ENCODE assay signal across 21 cellular contexts in the genomic region with DNA sequence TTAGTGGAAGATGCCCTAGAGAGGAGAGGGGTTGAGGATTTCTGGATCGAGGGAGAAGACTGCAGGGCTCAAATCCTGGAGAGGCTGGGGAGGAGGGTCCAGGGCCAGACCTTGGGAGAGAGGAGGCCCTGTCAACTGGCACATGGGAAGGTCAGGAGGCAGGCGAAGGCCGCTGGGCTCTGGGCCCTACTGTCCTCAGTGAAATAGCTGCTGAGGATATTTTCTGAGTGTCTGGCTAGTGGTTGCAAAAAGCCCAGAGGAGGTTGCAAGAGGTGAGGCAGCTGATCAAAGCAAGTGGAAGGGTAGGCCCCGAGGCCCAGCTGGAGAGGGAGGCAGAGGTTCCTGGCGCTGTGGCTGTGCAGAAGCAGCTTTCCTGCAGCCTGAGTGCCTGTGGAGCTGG.
DNase-seq lines count a peak whose midpoint lies in the region; ATAC-seq and TF ChIP-seq lines count a peak whose summit lies in the region.
"Had no signal": no experiment of that assay in that cellular context is flagged by ENCODE, and none has a peak within 500 bp of the region (broad histone marks: within the 10 kb centered on the region; RNA-seq: fewer than 3 reads in every experiment).

No MANE protein-coding gene starts in this region.

- no peaks in the 10 kb centered on the region for H3K36me3 Mint-ChIP-seq in type B pancreatic cell
- no peaks in the 10 kb centered on the region for H3K36me3 Mint-ChIP-seq in activated T-helper 2 cell treated with anti-CD3 and anti-CD28 coated beads, Interferon-gamma antibody, Interleukin-2, Interleukin-4, amounts not matched to agents 10 μg/mL and 5 μg/mL and 100 μg/mL, durations not matched to agents 14 hours and 24 hours and 36 hours (ENCODE audit: low read depth)

- H3K4me3 ChIP-seq in liver (ENCODE audit: low read depth in 1 of 3, low read length in 3 of 3) = no peak overlapping the region
- H3K4me3 ChIP-seq: K562, lower lobe of right lung had no signal

- peaks cover 52% of the 10 kb centered on the region for H3K4me1 Mint-ChIP-seq in stimulated activated naive CD8-positive, alpha-beta T cell treated with anti-CD3 and anti-CD28 coated beads, Interleukin-15, amount 100 ng/mL, for 72 hours
- H3K4me1 Mint-ChIP-seq in type B pancreatic cell (ENCODE audit: unreplicated experiment) = peaks cover 48% of the 10 kb centered on the region
- H3K4me1 Mint-ChIP-seq in activated T-helper 2 cell treated with anti-CD3 and anti-CD28 coated beads, Interferon-gamma antibody, Interleukin-2, Interleukin-4, amounts not matched to agents 10 μg/mL and 5 μg/mL and 100 μg/mL, durations not matched to agents 14 hours and 24 hours and 36 hours (ENCODE audit: low read depth) = peaks cover 44% of the 10 kb centered on the region

- H3K27ac Mint-ChIP-seq in stimulated activated naive CD8-positive, alpha-beta T cell treated with anti-CD3 and anti-CD28 coated beads, Interleukin-15, amount 100 ng/mL, for 72 hours = peak overlapping the region; percentile 22
- peak overlapping the region; percentile 50 for H3K27ac Mint-ChIP-seq in type B pancreatic cell
- no peak overlapping the region for H3K27ac Mint-ChIP-seq in activated T-helper 2 cell treated with anti-CD3 and anti-CD28 coated beads, Interferon-gamma antibody, Interleukin-2, Interleukin-4, amounts not matched to agents 10 μg/mL and 5 μg/mL and 100 μg/mL, durations not matched to agents 14 hours and 24 hours and 36 hours

- intact Hi-C loops in activated T-helper 2 cell treated with anti-CD3 and anti-CD28 coated beads, Interferon-gamma antibody, Interleukin-2, Interleukin-4, amounts not matched to agents 10 μg/mL and 5 μg/mL and 100 μg/mL, durations not matched to agents 14 hours and 24 hours and 36 hours (cut with micrococcal nuclease) = no loop called here

- TF ChIP-seq RAD21 in liver (IDR thresholded peaks at IDR 0.05) = no peak

- TF ChIP-seq CTCF in liver (IDR thresholded peaks at IDR 0.05; ENCODE audit: low read depth, low read length, missing input control) (no peak), type B pancreatic cell (conservative IDR thresholded peaks at IDR 0.05) (no peak)

- DNase-seq in DMS 273 (lab: John Stamatoyannopoulos, UW; ENCODE audit: unreplicated experiment) (peak; percentile 17), DMS 273 treated with DMSO at 0.1 percent for 48 hours (lab: John Stamatoyannopoulos, UW) (no peak), type B pancreatic cell (ENCODE audit: extremely low spot score, unreplicated experiment) (no peak)
- DNase-seq in stimulated activated naive CD8-positive, alpha-beta T cell treated with anti-CD3 and anti-CD28 coated beads, Interleukin-15, amount 100 ng/mL, for 72 hours = no peak
- DNase-seq in stimulated activated naive CD8-positive, alpha-beta T cell treated with anti-CD3 and anti-CD28 coated beads, Interleukin-15, Interleukin-2, amounts not matched to agents 100 U/mL and 50 U/mL, for 24 hours = no peak
- no peak for DNase-seq in stimulated activated CD4-positive, alpha-beta T cell treated with anti-CD3 and anti-CD28 coated beads, Interleukin-2, amount 100 ng/mL, for 48 hours
- no peak for DNase-seq in activated T-helper 2 cell treated with anti-CD3 and anti-CD28 coated beads, Interferon-gamma antibody, Interleukin-2, Interleukin-4, amounts not matched to agents 10 μg/mL and 5 μg/mL and 100 μg/mL, durations not matched to agents 14 hours and 24 hours and 36 hours (ENCODE audit: low spot score)
- DNase-seq: activated CD4-positive, alpha-beta T cell treated with anti-CD3 and anti-CD28 coated beads for 48 hours; activated naive CD4-positive, alpha-beta T cell treated with Interleukin-2 at 50 U/mL for 16 hours; effector CD4-positive, alpha-beta T cell; EL; islet precursor cell; lower lobe of right lung; NCI-H1694 treated with DMSO at 0.1 percent for 48 hours; NCI-H774; stimulated activated CD4-positive, alpha-beta T cell treated with anti-CD3 and anti-CD28 coated beads, Interleukin-12 subunit alpha, Interleukin-12 subunit beta, amount 100 ng/mL, for 4 hours; trophoblast cell had no signal

- peak overlapping the region; percentile 22 to 65 for H3K9ac ChIP-seq in liver (ENCODE audit: low read depth in 1 of 2, low read length in 2 of 2)

- H3K4me1 ChIP-seq in liver (ENCODE audit: control insufficient read depth in 4 of 4, insufficient read depth in 4 of 4, low read length in 3 of 4) = peaks cover 20 to 57% (median 43%) of the 10 kb centered on the region in 4 donors

- no peaks in the 10 kb centered on the region for H3K27me3 Mint-ChIP-seq in stimulated activated naive CD8-positive, alpha-beta T cell treated with anti-CD3 and anti-CD28 coated beads, Interleukin-15, amount 100 ng/mL, for 72 hours
- H3K27me3 Mint-ChIP-seq in type B pancreatic cell = peaks cover 7% of the 10 kb centered on the region
- no peaks in the 10 kb centered on the region for H3K27me3 Mint-ChIP-seq in activated T-helper 2 cell treated with anti-CD3 and anti-CD28 coated beads, Interferon-gamma antibody, Interleukin-2, Interleukin-4, amounts not matched to agents 10 μg/mL and 5 μg/mL and 100 μg/mL, durations not matched to agents 14 hours and 24 hours and 36 hours (ENCODE audit: low read depth)

- WGBS in liver = 31% methylated on average over 5 of the region's 5 CpGs

- ATAC-seq in stimulated activated naive CD8-positive, alpha-beta T cell treated with anti-CD3 and anti-CD28 coated beads, Interleukin-15, amount 100 ng/mL, for 72 hours = no peak
- no peak for ATAC-seq in stimulated activated naive CD8-positive, alpha-beta T cell treated with anti-CD3 and anti-CD28 coated beads, Interleukin-15, Interleukin-2, amounts not matched to agents 100 U/mL and 50 U/mL, for 24 hours
- ATAC-seq: HCT116, K562, lower lobe of right lung had no signal

- no peaks in the 10 kb centered on the region for H3K9me3 Mint-ChIP-seq in stimulated activated naive CD8-positive, alpha-beta T cell treated with anti-CD3 and anti-CD28 coated beads, Interleukin-15, amount 100 ng/mL, for 72 hours
- no peaks in the 10 kb centered on the region for H3K9me3 Mint-ChIP-seq in type B pancreatic cell
- no peaks in the 10 kb centered on the region for H3K9me3 Mint-ChIP-seq in activated T-helper 2 cell treated with anti-CD3 and anti-CD28 coated beads, Interferon-gamma antibody, Interleukin-2, Interleukin-4, amounts not matched to agents 10 μg/mL and 5 μg/mL and 100 μg/mL, durations not matched to agents 14 hours and 24 hours and 36 hours

- no peak overlapping the region for H3K4me3 Mint-ChIP-seq in stimulated activated naive CD8-positive, alpha-beta T cell treated with anti-CD3 and anti-CD28 coated beads, Interleukin-15, amount 100 ng/mL, for 72 hours
- no peak overlapping the region for H3K4me3 Mint-ChIP-seq in type B pancreatic cell
- no peak overlapping the region for H3K4me3 Mint-ChIP-seq in activated T-helper 2 cell treated with anti-CD3 and anti-CD28 coated beads, Interferon-gamma antibody, Interleukin-2, Interleukin-4, amounts not matched to agents 10 μg/mL and 5 μg/mL and 100 μg/mL, durations not matched to agents 14 hours and 24 hours and 36 hours (ENCODE audit: low read depth)

- no peaks in the 10 kb centered on the region for H3K36me3 ChIP-seq in liver (ENCODE audit: control insufficient read depth in 4 of 4, insufficient read depth in 3 of 4, low read depth in 1 of 4, low read length in 3 of 4)
- H3K36me3 ChIP-seq: lower lobe of right lung had no signal

- no peaks in the 10 kb centered on the region for H3K27me3 ChIP-seq in liver (ENCODE audit: control insufficient read depth in 4 of 4, insufficient read depth in 4 of 4, low read length in 3 of 4)

- H3K27ac ChIP-seq in liver (ENCODE audit: low read depth in 1 of 2, low read length in 2 of 2) = peak overlapping the region; percentile 89 to 97
- H3K27ac ChIP-seq: 22Rv1, lower lobe of right lung had no signal

- no peaks in the 10 kb centered on the region for H3K9me3 ChIP-seq in liver (ENCODE audit: control insufficient read depth in 4 of 4, low read length in 3 of 4)
- H3K9me3 ChIP-seq: lower lobe of right lung had no signal

TF ChIP-seq in liver, 16 proteins besides CTCF, POLR2A, EP300 and RAD21:
- TF ChIP-seq RXRA (IDR thresholded peaks at IDR 0.05) = peak; percentile 7 to 15
- no peak for TF ChIP-seq HNF4G (IDR thresholded peaks at IDR 0.05)
TF ChIP-seq in liver: peak in this region for 1.
